In genomic region chr16:2156025-2156848, GRCh38 we compare ENCODE assay signal across 8 cellular contexts. TPM values are rescaled to one million over a fixed set of nuclear protein-coding genes. Genes with fewer than 3 reads are reported as not detected.
A peak's percentile ranks its signal among the peaks of the same experiment; 100 is the strongest.
DNase-seq lines count a peak whose midpoint lies in the region; ATAC-seq lines count a peak whose summit lies in the region.

No MANE protein-coding gene starts in this region.

- no peak overlapping the region for H3K27ac ChIP-seq in SK-N-MC

- H3K9me3 ChIP-seq in SK-N-MC (ENCODE audit: low read depth, low read length), result no peaks in the 10 kb centered on the region

- H3K4me1 Mint-ChIP-seq in activated CD4-positive, alpha-beta T cell treated with anti-CD3 and anti-CD28 coated beads, Interleukin-2, amount 10 ng/mL, durations not matched to agents 7 days and 5 days, result peaks cover 39% of the 10 kb centered on the region
- H3K4me1 Mint-ChIP-seq in effector memory CD8-positive, alpha-beta T cell (ENCODE audit: low read depth in 2 of 2), result peaks cover 54 to 56% of the 10 kb centered on the region in 2 donors
- H3K4me1 Mint-ChIP-seq in naive B cell, result peaks cover 40 to 51% (median 47%) of the 10 kb centered on the region in 3 donors

- CTCF ChIA-PET in activated CD4-positive, alpha-beta T cell treated with anti-CD3 and anti-CD28 coated beads, Interleukin-2, amount 10 ng/mL, durations not matched to agents 7 days and 5 days (lab: Charles Lee), result interaction anchor here (0.5 to 2.1 kb wide), 7 partner anchors 16 to 191 kb away, joined by 3 to 9 read pairs (median 3); partner anchors contain the start of gene RPS2

- peaks cover 22% of the 10 kb centered on the region for H3K36me3 Mint-ChIP-seq in activated CD4-positive, alpha-beta T cell treated with anti-CD3 and anti-CD28 coated beads, Interleukin-2, amount 10 ng/mL, durations not matched to agents 7 days and 5 days (ENCODE audit: low read depth)
- peaks cover 15% of the 10 kb centered on the region for H3K36me3 Mint-ChIP-seq in effector memory CD8-positive, alpha-beta T cell (ENCODE audit: insufficient read depth)
- no peaks in the 10 kb centered on the region for H3K36me3 Mint-ChIP-seq in naive B cell

- H3K27me3 Mint-ChIP-seq in activated CD4-positive, alpha-beta T cell treated with anti-CD3 and anti-CD28 coated beads, Interleukin-2, amount 10 ng/mL, durations not matched to agents 7 days and 5 days, result no peaks in the 10 kb centered on the region
- H3K27me3 Mint-ChIP-seq in effector memory CD8-positive, alpha-beta T cell, result no peaks in the 10 kb centered on the region
- no peaks in the 10 kb centered on the region for H3K27me3 Mint-ChIP-seq in naive B cell

- H3K9ac ChIP-seq in SK-N-MC (ENCODE audit: insufficient read length), result peak overlapping the region; percentile 89

- POLR2A ChIA-PET in activated CD4-positive, alpha-beta T cell treated with anti-CD3 and anti-CD28 coated beads, Interleukin-2, amount 10 ng/mL, durations not matched to agents 7 days and 5 days (lab: Charles Lee), result interaction anchor here (0.6 to 1.8 kb wide), 7 partner anchors 10 to 303 kb away, joined by 3 to 8 read pairs (median 3); partner anchors contain the start of genes ECI1, NHERF2 and PGP

- DNase-seq in activated CD4-positive, alpha-beta T cell treated with anti-CD3 and anti-CD28 coated beads, Interleukin-2, amount 10 ng/mL, durations not matched to agents 7 days and 5 days, result no peak
- no peak for DNase-seq in activated CD4-positive, alpha-beta T cell treated with anti-CD3 and anti-CD28 coated beads for 1 hour
- DNase-seq in SK-N-MC (ENCODE audit: low read depth, low spot score) (no peak), naive B cell (no peak), T-helper 9 cell (no peak)
- DNase-seq in effector memory CD8-positive, alpha-beta T cell, result no peak

- H3K27ac Mint-ChIP-seq in activated CD4-positive, alpha-beta T cell treated with anti-CD3 and anti-CD28 coated beads, Interleukin-2, amount 10 ng/mL, durations not matched to agents 7 days and 5 days, result peak overlapping the region; percentile 93
- peak overlapping the region; percentile 87 to 93 for H3K27ac Mint-ChIP-seq in effector memory CD8-positive, alpha-beta T cell
- H3K27ac Mint-ChIP-seq in naive B cell, result peak overlapping the region; percentile 44 to 97 (median 96)

- peaks cover 32% of the 10 kb centered on the region for H3K36me3 ChIP-seq in SK-N-MC (ENCODE audit: insufficient read depth, low read length)

- H3K4me3 ChIP-seq in SK-N-MC, result peak overlapping the region; percentile 91

- ATAC-seq in effector memory CD8-positive, alpha-beta T cell (replicated peaks), result no peak
- ATAC-seq in naive B cell (ENCODE audit: low read depth in 2 of 2) (no peak), GM21825 (IDR thresholded peaks at IDR 0.05; ENCODE audit: unreplicated experiment) (no peak), GM21576 (IDR thresholded peaks at IDR 0.05; ENCODE audit: unreplicated experiment) (no peak)

- no peaks in the 10 kb centered on the region for H3K9me3 Mint-ChIP-seq in activated CD4-positive, alpha-beta T cell treated with anti-CD3 and anti-CD28 coated beads, Interleukin-2, amount 10 ng/mL, durations not matched to agents 7 days and 5 days
- H3K9me3 Mint-ChIP-seq in effector memory CD8-positive, alpha-beta T cell, result no peaks in the 10 kb centered on the region
- H3K9me3 Mint-ChIP-seq in naive B cell, result no peaks in the 10 kb centered on the region

- H3K4me3 Mint-ChIP-seq in activated CD4-positive, alpha-beta T cell treated with anti-CD3 and anti-CD28 coated beads, Interleukin-2, amount 10 ng/mL, durations not matched to agents 7 days and 5 days, result peak overlapping the region; percentile 92
- H3K4me3 Mint-ChIP-seq in effector memory CD8-positive, alpha-beta T cell, result peak overlapping the region; percentile 95 to 97
- H3K4me3 Mint-ChIP-seq in naive B cell, result peak overlapping the region; percentile 79 to 97 (median 96)

RNA-seq across cellular contexts. Expression of gene TRAF7, which starts 0.7 kb away (rescaled TPM):
- total RNA-seq in activated CD4-positive, alpha-beta T cell treated with anti-CD3 and anti-CD28 coated beads, Interleukin-2, amount 10 ng/mL, durations not matched to agents 7 days and 5 days, result 10 to 100 TPM; 55.6 to 59.7 TPM
- 1 to 10 TPM; 4.2 to 9.4 (median 5.6) TPM for polyA plus RNA-seq in naive B cell (ENCODE audit: low read depth in 6 of 6)

RNA-seq across cellular contexts. Expression of gene RAB26, which starts 7.8 kb away (rescaled TPM):
- total RNA-seq in activated CD4-positive, alpha-beta T cell treated with anti-CD3 and anti-CD28 coated beads, Interleukin-2, amount 10 ng/mL, durations not matched to agents 7 days and 5 days, result under 1 TPM; 0.20 to 0.42 TPM
- 1 to 10 TPM in 4 of 6 donors, under 1 TPM in 1, not detected in 1; 0.66 to 2.7 (median 1.4) TPM for polyA plus RNA-seq in naive B cell (ENCODE audit: low read depth in 6 of 6)

RNA-seq across cellular contexts. Expression of gene PKD1, which starts 20.5 kb away (rescaled TPM):
- total RNA-seq in activated CD4-positive, alpha-beta T cell treated with anti-CD3 and anti-CD28 coated beads, Interleukin-2, amount 10 ng/mL, durations not matched to agents 7 days and 5 days, result 10 to 100 TPM; 72.9 to 77.2 TPM
- polyA plus RNA-seq in naive B cell (ENCODE audit: low read depth in 6 of 6), result 10 to 100 TPM in 1 of 6 donors, 1 to 10 TPM in 5; 2.8 to 10.4 (median 4.0) TPM

RNA-seq across cellular contexts. Expression of gene CASKIN1, which starts 40.2 kb away (rescaled TPM):
- total RNA-seq in activated CD4-positive, alpha-beta T cell treated with anti-CD3 and anti-CD28 coated beads, Interleukin-2, amount 10 ng/mL, durations not matched to agents 7 days and 5 days, result under 1 TPM; 0.07 to 0.19 TPM
- polyA plus RNA-seq in naive B cell (ENCODE audit: low read depth in 6 of 6), result not detected

RNA-seq across cellular contexts. Expression of gene MLST8, which starts 49.0 kb away (rescaled TPM):
- total RNA-seq in activated CD4-positive, alpha-beta T cell treated with anti-CD3 and anti-CD28 coated beads, Interleukin-2, amount 10 ng/mL, durations not matched to agents 7 days and 5 days, result 10 to 100 TPM; 35.9 to 36.4 TPM
- 10 to 100 TPM; 28.1 to 43.1 (median 33.4) TPM for polyA plus RNA-seq in naive B cell (ENCODE audit: low read depth in 6 of 6)
